Comparison of ENCODE assay signal across 1 cellular context in genomic region chr12:123097521-123098084, GRCh38.
TF ChIP-seq lines count a peak whose summit lies in the region.

No MANE protein-coding gene starts in this region.

TF ChIP-seq in H1, 55 proteins besides CTCF, POLR2A, EP300 and RAD21:
- TF ChIP-seq TAF7 (optimal IDR thresholded peaks at IDR 0.05; ENCODE audit: borderline replicate concordance, low read depth, low read length) (no peak), MAX (IDR thresholded peaks at IDR 0.05) (no peak), CBX8 (IDR thresholded peaks at IDR 0.05; ENCODE audit: borderline replicate concordance, low read depth, low read length) (no peak), JUND (IDR thresholded peaks at IDR 0.05; ENCODE audit: low read length) (no peak), CHD2 (IDR thresholded peaks at IDR 0.05; ENCODE audit: low read length) (no peak), SUZ12 (IDR thresholded peaks at IDR 0.05; ENCODE audit: low read length) (no peak)
TF ChIP-seq in H1: peak in this region for 0.
